12 cellular contexts compared by ENCODE assay signal in genomic region chr6:154996841-154997311, GRCh38. TPM values are rescaled to one million over a fixed set of nuclear protein-coding genes. Genes with fewer than 3 reads are reported as not detected.
DNase-seq lines count a peak whose midpoint lies in the region; ATAC-seq and TF ChIP-seq lines count a peak whose summit lies in the region.
"Had no signal": no experiment of that assay in that cellular context is flagged by ENCODE, and none has a peak within 500 bp of the region (broad histone marks: within the 10 kb centered on the region; RNA-seq: fewer than 3 reads in every experiment).

No MANE protein-coding gene starts in this region.

- H3K4me3 Mint-ChIP-seq in activated naive CD4-positive, alpha-beta T cell treated with anti-CD3 and anti-CD28 coated beads, Interleukin-2, amount 50 U/mL, for 24 hours: peak overlapping the region; percentile 55
- no peak overlapping the region for H3K4me3 Mint-ChIP-seq in activated naive CD4-positive, alpha-beta T cell treated with anti-CD3 and anti-CD28 coated beads, Interleukin-2, amount 10 ng/mL, durations not matched to agents 7 days and 5 days
- peak overlapping the region; percentile 5 for H3K4me3 Mint-ChIP-seq in activated CD4-positive, alpha-beta memory T cell treated with anti-CD3 and anti-CD28 coated beads, Interleukin-2, amount 10 ng/mL, durations not matched to agents 7 days and 5 days
- H3K4me3 Mint-ChIP-seq: activated B cell treated with CpG ODN at 0.5 μM for 24 hours had no signal

- no peak overlapping the region for H2AFZ ChIP-seq in Karpas-422 (ENCODE audit: low read length)

- no peak for TF ChIP-seq EP300 in suprapubic skin (IDR thresholded peaks at IDR 0.05)

- peaks cover 27% of the 10 kb centered on the region for H3K27me3 ChIP-seq in upper lobe of right lung
- no peaks in the 10 kb centered on the region for H3K27me3 ChIP-seq in Karpas-422 (ENCODE audit: low read length)
- peaks cover 19% of the 10 kb centered on the region for H3K27me3 ChIP-seq in suprapubic skin

- CTCF ChIA-PET in activated naive CD4-positive, alpha-beta T cell treated with anti-CD3 and anti-CD28 coated beads, Interleukin-2, amount 10 ng/mL, durations not matched to agents 7 days and 5 days (lab: Charles Lee): no interaction called here
- CTCF ChIA-PET in activated CD4-positive, alpha-beta memory T cell treated with anti-CD3 and anti-CD28 coated beads, Interleukin-2, amount 10 ng/mL, durations not matched to agents 7 days and 5 days (lab: Charles Lee): interaction anchor here (0.6 to 1.3 kb wide), 4 partner anchors 14 to 321 kb away, joined by 3 read pairs; no protein-coding TSS in a partner anchor

- H3K9me3 Mint-ChIP-seq in activated naive CD4-positive, alpha-beta T cell treated with anti-CD3 and anti-CD28 coated beads, Interleukin-2, amount 50 U/mL, for 24 hours: no peaks in the 10 kb centered on the region
- H3K9me3 Mint-ChIP-seq in activated naive CD4-positive, alpha-beta T cell treated with anti-CD3 and anti-CD28 coated beads, Interleukin-2, amount 10 ng/mL, durations not matched to agents 7 days and 5 days: no peaks in the 10 kb centered on the region
- H3K9me3 Mint-ChIP-seq in activated CD4-positive, alpha-beta memory T cell treated with anti-CD3 and anti-CD28 coated beads, Interleukin-2, amount 10 ng/mL, durations not matched to agents 7 days and 5 days: no peaks in the 10 kb centered on the region
- H3K9me3 Mint-ChIP-seq: activated B cell treated with CpG ODN at 0.5 μM for 24 hours; activated naive CD4-positive, alpha-beta T cell treated with anti-CD3 and anti-CD28 coated beads for 36 hours had no signal

- ATAC-seq in upper lobe of right lung (peak; percentile 25), HG03095 (IDR thresholded peaks at IDR 0.05; ENCODE audit: unreplicated experiment) (no peak)

- no peaks in the 10 kb centered on the region for H3K9me3 ChIP-seq in upper lobe of right lung
- H3K9me3 ChIP-seq in Karpas-422 (ENCODE audit: low read length): no peaks in the 10 kb centered on the region
- H3K9me3 ChIP-seq in suprapubic skin: no peaks in the 10 kb centered on the region
- H3K9me3 ChIP-seq: thoracic aorta had no signal

- H3K36me3 ChIP-seq in upper lobe of right lung: no peaks in the 10 kb centered on the region
- H3K36me3 ChIP-seq in Karpas-422 (ENCODE audit: insufficient read depth, low read length): no peaks in the 10 kb centered on the region
- no peaks in the 10 kb centered on the region for H3K36me3 ChIP-seq in suprapubic skin
- H3K36me3 ChIP-seq: thoracic aorta had no signal

- H3K27ac ChIP-seq in upper lobe of right lung: no peak overlapping the region
- H3K27ac ChIP-seq in Karpas-422 (ENCODE audit: low read length): no peak overlapping the region
- H3K27ac ChIP-seq in suprapubic skin: no peak overlapping the region
- H3K27ac ChIP-seq: thoracic aorta had no signal

- no peaks in the 10 kb centered on the region for H4K20me1 ChIP-seq in Karpas-422 (ENCODE audit: insufficient read depth, low read depth, low read length)

- H3K27ac Mint-ChIP-seq in activated naive CD4-positive, alpha-beta T cell treated with anti-CD3 and anti-CD28 coated beads, Interleukin-2, amount 50 U/mL, for 24 hours: no peak overlapping the region
- no peak overlapping the region for H3K27ac Mint-ChIP-seq in activated naive CD4-positive, alpha-beta T cell treated with anti-CD3 and anti-CD28 coated beads, Interleukin-2, amount 10 ng/mL, durations not matched to agents 7 days and 5 days
- H3K27ac Mint-ChIP-seq in activated CD4-positive, alpha-beta memory T cell treated with anti-CD3 and anti-CD28 coated beads, Interleukin-2, amount 10 ng/mL, durations not matched to agents 7 days and 5 days: no peak overlapping the region
- H3K27ac Mint-ChIP-seq: activated B cell treated with CpG ODN at 0.5 μM for 24 hours; activated naive CD4-positive, alpha-beta T cell treated with anti-CD3 and anti-CD28 coated beads for 36 hours; CD14-positive monocyte had no signal

- intact Hi-C loops in upper lobe of right lung (cut with DNase I): no loop called here

- no peaks in the 10 kb centered on the region for H3K9me2 ChIP-seq in Karpas-422 (replicated peaks; ENCODE audit: insufficient read depth, low read length)

- no peak overlapping the region for H3K9ac ChIP-seq in Karpas-422 (ENCODE audit: low read length)

- H3K4me1 Mint-ChIP-seq in activated naive CD4-positive, alpha-beta T cell treated with anti-CD3 and anti-CD28 coated beads, Interleukin-2, amount 50 U/mL, for 24 hours: peaks cover 10% of the 10 kb centered on the region
- H3K4me1 Mint-ChIP-seq in activated naive CD4-positive, alpha-beta T cell treated with anti-CD3 and anti-CD28 coated beads, Interleukin-2, amount 10 ng/mL, durations not matched to agents 7 days and 5 days: peaks cover 10% of the 10 kb centered on the region
- peaks cover 11% of the 10 kb centered on the region for H3K4me1 Mint-ChIP-seq in activated CD4-positive, alpha-beta memory T cell treated with anti-CD3 and anti-CD28 coated beads, Interleukin-2, amount 10 ng/mL, durations not matched to agents 7 days and 5 days

- POLR2A ChIA-PET in activated CD4-positive, alpha-beta memory T cell treated with anti-CD3 and anti-CD28 coated beads, Interleukin-2, amount 10 ng/mL, durations not matched to agents 7 days and 5 days (lab: Charles Lee): interaction anchor here (0.6 kb wide), 1 partner anchor 81 kb away, joined by 3 read pairs; no protein-coding TSS in a partner anchor

- TF ChIP-seq POLR2A in suprapubic skin (IDR thresholded peaks at IDR 0.05): no peak

- no peaks in the 10 kb centered on the region for H3K36me3 Mint-ChIP-seq in activated naive CD4-positive, alpha-beta T cell treated with anti-CD3 and anti-CD28 coated beads, Interleukin-2, amount 50 U/mL, for 24 hours
- H3K36me3 Mint-ChIP-seq in activated naive CD4-positive, alpha-beta T cell treated with anti-CD3 and anti-CD28 coated beads, Interleukin-2, amount 10 ng/mL, durations not matched to agents 7 days and 5 days: no peaks in the 10 kb centered on the region
- H3K36me3 Mint-ChIP-seq in activated CD4-positive, alpha-beta memory T cell treated with anti-CD3 and anti-CD28 coated beads, Interleukin-2, amount 10 ng/mL, durations not matched to agents 7 days and 5 days (ENCODE audit: low read depth): no peaks in the 10 kb centered on the region
- H3K36me3 Mint-ChIP-seq: CD14-positive monocyte had no signal

- H3K4me2 ChIP-seq in Karpas-422 (ENCODE audit: low read depth, low read length, poor library complexity, severe bottlenecking): no peak overlapping the region

- WGBS in suprapubic skin: 68% methylated on average over 5 of the region's 5 CpGs

- no peak for DNase-seq in activated naive CD4-positive, alpha-beta T cell treated with anti-CD3 and anti-CD28 coated beads, Interleukin-2, amount 10 ng/mL, durations not matched to agents 7 days and 5 days
- no peak for DNase-seq in activated CD4-positive, alpha-beta memory T cell treated with anti-CD3 and anti-CD28 coated beads, Interleukin-2, amount 10 ng/mL, durations not matched to agents 7 days and 5 days
- DNase-seq in iris pigment epithelial cell (ENCODE audit: low read depth): peak; percentile 15
- no peak for DNase-seq in upper lobe of right lung
- no peak for DNase-seq in Karpas-422
- no peak for DNase-seq in suprapubic skin (ENCODE audit: low spot score in 2 of 2)
- DNase-seq: activated B cell treated with CpG ODN at 0.5 μM for 24 hours; activated naive CD4-positive, alpha-beta T cell treated with anti-CD3 and anti-CD28 coated beads for 36 hours had no signal

- no peak for TF ChIP-seq CTCF in upper lobe of right lung (IDR thresholded peaks at IDR 0.05)
- TF ChIP-seq CTCF in suprapubic skin (IDR thresholded peaks at IDR 0.05): no peak

- H3K79me2 ChIP-seq in Karpas-422 (ENCODE audit: low read length): no peaks in the 10 kb centered on the region

- H3K4me1 ChIP-seq in upper lobe of right lung (no peaks in the 10 kb centered on the region), Karpas-422 (ENCODE audit: low read length) (no peaks in the 10 kb centered on the region), suprapubic skin (peaks cover 13% of the 10 kb centered on the region)

- H3K4me3 ChIP-seq in upper lobe of right lung (no peak overlapping the region), Karpas-422 (ENCODE audit: low read length) (no peak overlapping the region), suprapubic skin (no peak overlapping the region)

- peaks cover 13% of the 10 kb centered on the region for H3K27me3 Mint-ChIP-seq in activated naive CD4-positive, alpha-beta T cell treated with anti-CD3 and anti-CD28 coated beads, Interleukin-2, amount 50 U/mL, for 24 hours
- H3K27me3 Mint-ChIP-seq in activated naive CD4-positive, alpha-beta T cell treated with anti-CD3 and anti-CD28 coated beads, Interleukin-2, amount 10 ng/mL, durations not matched to agents 7 days and 5 days: peaks cover 61% of the 10 kb centered on the region
- peaks cover 20% of the 10 kb centered on the region for H3K27me3 Mint-ChIP-seq in activated CD4-positive, alpha-beta memory T cell treated with anti-CD3 and anti-CD28 coated beads, Interleukin-2, amount 10 ng/mL, durations not matched to agents 7 days and 5 days

RNA-seq across cellular contexts. Expression of gene TIAM2, which starts 1.8 kb away (rescaled TPM):
- 1 to 10 TPM; 6.1 to 8.3 TPM for total RNA-seq in activated CD4-positive, alpha-beta memory T cell treated with anti-CD3 and anti-CD28 coated beads, Interleukin-2, amount 10 ng/mL, durations not matched to agents 7 days and 5 days
- total RNA-seq in upper lobe of right lung: 6.2 TPM
- total RNA-seq in Karpas-422 (2014; rRNA removed; shearing (Covaris generic); ENCODE audit: low replicate concordance): 4.4 and 9.0 TPM in 2 replicates
- total RNA-seq in suprapubic skin: 10 to 100 TPM in 1 of 4 donors, 1 to 10 TPM in 3; 4.8 to 11.4 (median 6.7) TPM
